In genomic region chr14:92759300-92759678, GRCh38 we compare ENCODE assay signal across 8 cellular contexts. TPM values are rescaled to one million over a fixed set of nuclear protein-coding genes. Genes with fewer than 3 reads are reported as not detected.
DNase-seq lines count a peak whose midpoint lies in the region; ATAC-seq and TF ChIP-seq lines count a peak whose summit lies in the region.

No MANE protein-coding gene starts in this region.

- H2BK5ac ChIP-seq in IMR-90 (ENCODE audit: low read depth, low read length, poor library complexity, severe bottlenecking): no peak overlapping the region

- H4K8ac ChIP-seq in IMR-90 (ENCODE audit: low read depth in 2 of 2, low read length in 2 of 2): no peak overlapping the region

- H4K91ac ChIP-seq in IMR-90 (ENCODE audit: insufficient read depth, low read depth, low read length): no peak overlapping the region

- H3K9me3 ChIP-seq in IMR-90 (ENCODE audit: control insufficient read depth, insufficient read depth, low read length): no peaks in the 10 kb centered on the region
- H3K9me3 ChIP-seq in tibial artery: no peaks in the 10 kb centered on the region

- no peak overlapping the region for H3K9ac ChIP-seq in IMR-90 (ENCODE audit: low read depth, low read length)

- DNase-seq in ELR (ENCODE audit: low read depth) (peak; percentile 37), IMR-90 (peak; percentile 49), RPMI8226 (peak; percentile 93), glomerular visceral epithelial cell (ENCODE audit: extremely low spot score) (peak; percentile 64), erythroblast (lab: John Stamatoyannopoulos, UW) (no peak), tibial artery (no peak), NCI-H1092 (lab: John Stamatoyannopoulos, UW) (no peak), SKM-1 treated with dmso at 0.1 percent for 144 hours (lab: John Stamatoyannopoulos, UW; ENCODE audit: unreplicated experiment) (no peak)

- H2BK20ac ChIP-seq in IMR-90 (ENCODE audit: low read depth, low read length): no peak overlapping the region

- TF ChIP-seq CTCF in IMR-90 (conservative IDR thresholded peaks at IDR 0.05; ENCODE audit: low read depth, low read length): no peak
- no peak for TF ChIP-seq CTCF in tibial artery (IDR thresholded peaks at IDR 0.05)

- H3K14ac ChIP-seq in IMR-90 (replicated peaks; ENCODE audit: low read depth, low read length): no peak overlapping the region

- H4K20me1 ChIP-seq in IMR-90 (ENCODE audit: insufficient read depth, low read length): no peaks in the 10 kb centered on the region

- H3K27me3 ChIP-seq in IMR-90 (ENCODE audit: control insufficient read depth, insufficient read depth, low read length) (peaks cover 18% of the 10 kb centered on the region), tibial artery (peaks cover 0 to 3% of the 10 kb centered on the region in 2 donors)

- H3K23ac ChIP-seq in IMR-90 (ENCODE audit: low read depth, low read length): no peak overlapping the region

- H3K4me1 ChIP-seq in IMR-90 (ENCODE audit: control insufficient read depth, insufficient read depth, low read length) (no peaks in the 10 kb centered on the region), tibial artery (no peaks in the 10 kb centered on the region)

- H2AFZ ChIP-seq in IMR-90 (replicated peaks; ENCODE audit: low read length, poor library complexity): no peak overlapping the region

- no peak overlapping the region for H2BK120ac ChIP-seq in IMR-90 (ENCODE audit: low read depth, low read length)

- CTCF ChIA-PET in IMR-90 (lab: Yijun Ruan, JAX): interaction anchor here (0.6 kb wide), 1 partner anchor 22 kb away, joined by 3 read pairs; no protein-coding TSS in a partner anchor

- no peaks in the 10 kb centered on the region for H3K79me1 ChIP-seq in IMR-90 (ENCODE audit: low read depth in 1 of 2, low read length in 2 of 2)

- TF ChIP-seq POLR2A in IMR-90 (IDR thresholded peaks at IDR 0.05; ENCODE audit: low read depth, low read length) (no peak), erythroblast (IDR thresholded peaks at IDR 0.05; ENCODE audit: low read length) (no peak)

- no peak overlapping the region for H2BK15ac ChIP-seq in IMR-90 (ENCODE audit: low read depth, low read length)

- no peak overlapping the region for H3K4me2 ChIP-seq in IMR-90 (ENCODE audit: low read depth, low read length)

- intact Hi-C loops in IMR-90 (cut with micrococcal nuclease): no loop called here
- intact Hi-C loops in tibial artery (cut with DNase I; ENCODE audit: low total_unique reads): no loop called here

- no peak overlapping the region for H3K4ac ChIP-seq in IMR-90 (ENCODE audit: low read depth, low read length)

- H3K56ac ChIP-seq in IMR-90 (ENCODE audit: extremely low read depth, insufficient read depth, low read length): no peak overlapping the region

- ATAC-seq in IMR-90 (ENCODE audit: low read depth): peak; percentile 59

- H3K18ac ChIP-seq in IMR-90 (ENCODE audit: low read depth, low read length): no peak overlapping the region

- in situ Hi-C loops in IMR-90 (cut with MboI; ENCODE audit: low sequenced_read_pairs): no loop called here

- no peak overlapping the region for H4K5ac ChIP-seq in IMR-90 (ENCODE audit: low read depth, low read length)

- no peak overlapping the region for H2AK9ac ChIP-seq in IMR-90 (replicated peaks; ENCODE audit: low read depth, low read length, poor library complexity)

- H3K9me1 ChIP-seq in IMR-90 (ENCODE audit: insufficient read depth, low read length): no peaks in the 10 kb centered on the region

- POLR2A ChIA-PET in IMR-90 (lab: Charles Lee; ENCODE audit: unreplicated experiment): no interaction called here

- no peak for TF ChIP-seq RAD21 in IMR-90 (IDR thresholded peaks at IDR 0.05; ENCODE audit: low read length)

- H3K36me3 ChIP-seq in IMR-90 (ENCODE audit: control insufficient read depth, insufficient read depth, low read length) (no peaks in the 10 kb centered on the region), tibial artery (no peaks in the 10 kb centered on the region)

- WGBS in IMR-90 (ENCODE audit: extremely low coverage in 2 of 2, insufficient read length in 1 of 2), 2 experiments: no CpG with 5 or more reads among the region's 4 CpGs

- H3K27ac ChIP-seq in IMR-90 (ENCODE audit: insufficient read depth, low read length) (no peak overlapping the region), tibial artery (no peak overlapping the region)

- no TSS peak for BruUV-seq in IMR-90 (replicated peaks; lab: Mats Ljungman, UMichigan)

- dilution Hi-C loops in IMR-90 (cut with HindIII; ENCODE audit: low sequenced_read_pairs, unreplicated experiment): no loop called here

- no peak overlapping the region for H2AK5ac ChIP-seq in IMR-90 (ENCODE audit: low read depth, low read length)

- H3K4me3 ChIP-seq in IMR-90 (ENCODE audit: insufficient read depth, low read depth, low read length): no peak overlapping the region
- H3K4me3 ChIP-seq in tibial artery: no peak overlapping the region

TF ChIP-seq in IMR-90, 13 proteins besides CTCF, POLR2A, EP300 and RAD21:
- no peak for TF ChIP-seq MAFK (IDR thresholded peaks at IDR 0.05; ENCODE audit: low read depth, low read length)

RNA-seq across cellular contexts. Expression of gene LGMN, which starts 10.9 kb away (rescaled TPM):
- total RNA-seq in IMR-90 (2012; rRNA removed): 18.9 and 19.2 TPM in 2 replicates
- 37.9 and 39.3 TPM in 2 replicates for polyA plus RNA-seq in IMR-90 (2012; rRNA removed)
- polyA plus RNA-seq in IMR-90 (2012; cell fraction: cytosol; rRNA removed): 29.3 and 30.0 TPM in 2 replicates
- 23.0 and 24.2 TPM in 2 replicates for polyA plus RNA-seq in IMR-90 (2012; cell fraction: nucleus; rRNA removed; ENCODE audit: low replicate concordance)

RNA-seq across cellular contexts. Expression of gene GOLGA5, which starts 34.8 kb away (rescaled TPM):
- 59.5 and 70.8 TPM in 2 replicates for total RNA-seq in IMR-90 (2012; rRNA removed)
- polyA plus RNA-seq in IMR-90 (2012; rRNA removed): 30.4 and 35.0 TPM in 2 replicates
- polyA plus RNA-seq in IMR-90 (2012; cell fraction: cytosol; rRNA removed): 9.1 and 14.6 TPM in 2 replicates
- polyA plus RNA-seq in IMR-90 (2012; cell fraction: nucleus; rRNA removed; ENCODE audit: low replicate concordance): 2.6 and 20.7 TPM in 2 replicates

Comparison
In these comparisons a context has a peak if more than half of its experiments do, and no peak if none do; other contexts are left out.
1. DNase-seq: peak in ELR (single experiment), IMR-90 (single experiment), RPMI8226 (single experiment) and glomerular visceral epithelial cell (single experiment); none in erythroblast (0 of 2), tibial artery (0 of 2), NCI-H1092 (single experiment) and SKM-1 treated with dmso at 0.1 percent for 144 hours (single experiment).